Comparison of ENCODE assay signal across 1 cellular context in the genomic region with DNA sequence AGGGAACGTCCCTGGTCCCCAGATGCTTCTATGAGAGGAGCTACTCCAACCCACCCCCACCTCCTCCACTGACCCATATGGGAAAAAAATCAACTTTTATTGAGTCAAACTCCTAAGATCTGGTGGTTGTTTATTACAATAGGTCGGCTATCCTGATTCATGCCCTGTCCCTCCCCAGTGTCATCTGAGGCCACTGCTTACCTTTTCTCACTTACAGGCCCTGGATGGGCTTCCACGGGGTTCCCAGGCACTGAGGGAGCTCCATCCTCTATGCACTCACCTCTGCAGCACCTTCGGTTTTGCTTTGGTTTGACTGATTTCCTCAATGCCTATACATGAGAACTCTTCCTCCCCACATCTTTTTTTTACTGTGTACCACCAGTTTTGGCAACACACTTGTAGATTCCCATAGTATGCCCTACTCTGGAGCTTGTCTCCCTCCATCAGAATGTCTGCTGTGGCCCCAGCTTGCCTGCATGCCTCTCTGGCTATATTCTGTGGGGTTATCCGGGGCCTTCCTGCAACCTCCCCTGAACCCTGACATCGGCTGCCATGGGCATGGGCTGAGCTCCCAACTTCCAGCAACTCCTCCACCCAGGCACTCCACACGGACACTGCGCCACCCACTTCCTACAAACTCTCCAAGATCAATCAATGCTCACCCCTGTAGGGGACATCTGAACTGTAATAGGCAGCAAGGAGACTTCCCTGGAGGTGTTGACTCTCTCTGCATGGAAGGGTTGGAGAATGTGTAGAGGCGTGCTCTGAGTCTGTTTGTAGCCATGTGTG.
TF ChIP-seq lines count a peak whose summit lies in the region.

No MANE protein-coding gene starts in this region.

TF ChIP-seq in GM23338, 12 proteins besides CTCF, POLR2A, EP300 and RAD21 (continued from another document):
- no peak for TF ChIP-seq STAT1 (IDR thresholded peaks at IDR 0.05; ENCODE audit: unreplicated experiment)
- TF ChIP-seq, protein P1, sequence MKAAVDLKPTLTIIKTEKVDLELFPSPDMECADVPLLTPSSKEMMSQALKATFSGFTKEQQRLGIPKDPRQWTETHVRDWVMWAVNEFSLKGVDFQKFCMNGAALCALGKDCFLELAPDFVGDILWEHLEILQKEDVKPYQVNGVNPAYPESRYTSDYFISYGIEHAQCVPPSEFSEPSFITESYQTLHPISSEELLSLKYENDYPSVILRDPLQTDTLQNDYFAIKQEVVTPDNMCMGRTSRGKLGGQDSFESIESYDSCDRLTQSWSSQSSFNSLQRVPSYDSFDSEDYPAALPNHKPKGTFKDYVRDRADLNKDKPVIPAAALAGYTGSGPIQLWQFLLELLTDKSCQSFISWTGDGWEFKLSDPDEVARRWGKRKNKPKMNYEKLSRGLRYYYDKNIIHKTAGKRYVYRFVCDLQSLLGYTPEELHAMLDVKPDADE (IDR thresholded peaks at IDR 0.05) = no peak
- TF ChIP-seq, protein P2, sequence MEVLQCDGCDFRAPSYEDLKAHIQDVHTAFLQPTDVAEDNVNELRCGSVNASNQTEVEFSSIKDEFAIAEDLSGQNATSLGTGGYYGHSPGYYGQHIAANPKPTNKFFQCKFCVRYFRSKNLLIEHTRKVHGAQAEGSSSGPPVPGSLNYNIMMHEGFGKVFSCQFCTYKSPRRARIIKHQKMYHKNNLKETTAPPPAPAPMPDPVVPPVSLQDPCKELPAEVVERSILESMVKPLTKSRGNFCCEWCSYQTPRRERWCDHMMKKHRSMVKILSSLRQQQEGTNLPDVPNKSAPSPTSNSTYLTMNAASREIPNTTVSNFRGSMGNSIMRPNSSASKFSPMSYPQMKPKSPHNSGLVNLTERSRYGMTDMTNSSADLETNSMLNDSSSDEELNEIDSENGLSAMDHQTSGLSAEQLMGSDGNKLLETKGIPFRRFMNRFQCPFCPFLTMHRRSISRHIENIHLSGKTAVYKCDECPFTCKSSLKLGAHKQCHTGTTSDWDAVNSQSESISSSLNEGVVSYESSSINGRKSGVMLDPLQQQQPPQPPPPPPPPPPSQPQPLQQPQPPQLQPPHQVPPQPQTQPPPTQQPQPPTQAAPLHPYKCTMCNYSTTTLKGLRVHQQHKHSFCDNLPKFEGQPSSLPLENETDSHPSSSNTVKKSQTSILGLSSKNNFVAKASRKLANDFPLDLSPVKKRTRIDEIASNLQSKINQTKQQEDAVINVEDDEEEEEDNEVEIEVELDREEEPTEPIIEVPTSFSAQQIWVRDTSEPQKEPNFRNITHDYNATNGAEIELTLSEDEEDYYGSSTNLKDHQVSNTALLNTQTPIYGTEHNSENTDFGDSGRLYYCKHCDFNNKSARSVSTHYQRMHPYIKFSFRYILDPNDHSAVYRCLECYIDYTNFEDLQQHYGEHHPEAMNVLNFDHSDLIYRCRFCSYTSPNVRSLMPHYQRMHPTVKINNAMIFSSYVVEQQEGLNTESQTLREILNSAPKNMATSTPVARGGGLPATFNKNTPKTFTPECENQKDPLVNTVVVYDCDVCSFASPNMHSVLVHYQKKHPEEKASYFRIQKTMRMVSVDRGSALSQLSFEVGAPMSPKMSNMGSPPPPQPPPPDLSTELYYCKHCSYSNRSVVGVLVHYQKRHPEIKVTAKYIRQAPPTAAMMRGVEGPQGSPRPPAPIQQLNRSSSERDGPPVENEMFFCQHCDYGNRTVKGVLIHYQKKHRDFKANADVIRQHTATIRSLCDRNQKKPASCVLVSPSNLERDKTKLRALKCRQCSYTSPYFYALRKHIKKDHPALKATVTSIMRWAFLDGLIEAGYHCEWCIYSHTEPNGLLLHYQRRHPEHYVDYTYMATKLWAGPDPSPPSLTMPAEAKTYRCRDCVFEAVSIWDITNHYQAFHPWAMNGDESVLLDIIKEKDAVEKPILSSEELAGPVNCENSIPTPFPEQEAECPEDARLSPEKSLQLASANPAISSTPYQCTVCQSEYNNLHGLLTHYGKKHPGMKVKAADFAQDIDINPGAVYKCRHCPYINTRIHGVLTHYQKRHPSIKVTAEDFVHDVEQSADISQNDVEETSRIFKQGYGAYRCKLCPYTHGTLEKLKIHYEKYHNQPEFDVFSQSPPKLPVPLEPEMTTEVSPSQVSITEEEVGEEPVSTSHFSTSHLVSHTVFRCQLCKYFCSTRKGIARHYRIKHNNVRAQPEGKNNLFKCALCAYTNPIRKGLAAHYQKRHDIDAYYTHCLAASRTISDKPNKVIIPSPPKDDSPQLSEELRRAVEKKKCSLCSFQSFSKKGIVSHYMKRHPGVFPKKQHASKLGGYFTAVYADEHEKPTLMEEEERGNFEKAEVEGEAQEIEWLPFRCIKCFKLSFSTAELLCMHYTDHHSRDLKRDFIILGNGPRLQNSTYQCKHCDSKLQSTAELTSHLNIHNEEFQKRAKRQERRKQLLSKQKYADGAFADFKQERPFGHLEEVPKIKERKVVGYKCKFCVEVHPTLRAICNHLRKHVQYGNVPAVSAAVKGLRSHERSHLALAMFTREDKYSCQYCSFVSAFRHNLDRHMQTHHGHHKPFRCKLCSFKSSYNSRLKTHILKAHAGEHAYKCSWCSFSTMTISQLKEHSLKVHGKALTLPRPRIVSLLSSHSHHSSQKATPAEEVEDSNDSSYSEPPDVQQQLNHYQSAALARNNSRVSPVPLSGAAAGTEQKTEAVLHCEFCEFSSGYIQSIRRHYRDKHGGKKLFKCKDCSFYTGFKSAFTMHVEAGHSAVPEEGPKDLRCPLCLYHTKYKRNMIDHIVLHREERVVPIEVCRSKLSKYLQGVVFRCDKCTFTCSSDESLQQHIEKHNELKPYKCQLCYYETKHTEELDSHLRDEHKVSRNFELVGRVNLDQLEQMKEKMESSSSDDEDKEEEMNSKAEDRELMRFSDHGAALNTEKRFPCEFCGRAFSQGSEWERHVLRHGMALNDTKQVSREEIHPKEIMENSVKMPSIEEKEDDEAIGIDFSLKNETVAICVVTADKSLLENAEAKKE (CRISPR knock-in tag; IDR thresholded peaks at IDR 0.05) = no peak
